Comparison of ENCODE assay signal across 9 cellular contexts in the genomic region with DNA sequence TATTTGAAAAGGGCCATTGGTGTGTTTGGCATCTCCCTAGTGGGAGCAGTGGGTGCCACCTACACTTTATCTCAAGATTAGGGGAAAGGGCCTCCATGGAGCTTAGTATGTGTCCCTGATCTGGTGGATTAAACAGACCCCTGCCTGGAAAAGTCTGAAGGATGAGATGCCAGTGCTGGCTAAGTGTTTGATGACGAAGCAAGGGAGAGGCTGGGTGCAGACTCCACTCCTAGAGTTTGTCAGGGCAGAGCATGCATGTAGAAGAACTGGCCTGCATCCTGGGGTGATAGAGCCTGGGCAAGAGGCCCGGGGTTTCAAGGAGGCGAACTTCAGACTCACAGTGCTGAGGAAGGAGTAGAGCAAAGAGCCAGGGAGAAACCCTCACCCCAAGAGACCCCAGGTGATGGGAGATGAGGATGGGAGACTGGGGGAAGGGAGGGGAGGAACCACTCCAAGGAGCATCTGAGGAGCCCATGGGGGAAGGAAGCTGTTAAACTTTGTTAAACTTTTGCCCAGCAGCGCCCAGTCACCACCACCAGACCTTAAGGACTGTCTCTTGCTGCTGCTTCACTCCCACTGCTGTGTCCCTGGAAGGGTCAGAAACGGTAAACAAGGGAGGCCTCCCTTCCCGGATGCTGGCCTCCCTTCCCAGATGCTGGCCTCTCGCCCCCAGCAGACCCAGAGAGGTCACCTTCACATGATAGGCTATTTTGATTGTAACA.
A peak's percentile ranks its signal among the peaks of the same experiment; 100 is the strongest.
DNase-seq lines count a peak whose midpoint lies in the region; TF ChIP-seq lines count a peak whose summit lies in the region.
"Had no signal": no experiment of that assay in that cellular context is flagged by ENCODE, and none has a peak within 500 bp of the region (broad histone marks: within the 10 kb centered on the region; RNA-seq: fewer than 3 reads in every experiment).

No MANE protein-coding gene starts in this region.

- H4K20me1 ChIP-seq in DOHH2 (ENCODE audit: control insufficient read depth, insufficient read depth, low read depth, low read length) (no peaks in the 10 kb centered on the region), osteoblast (ENCODE audit: insufficient read depth, low read length) (no peaks in the 10 kb centered on the region)

- intact Hi-C loops in esophagus muscularis mucosa (cut with DNase I): no loop called here

- H3K36me3 ChIP-seq in DOHH2 (ENCODE audit: control insufficient read depth, low read length) (peaks cover 26% of the 10 kb centered on the region), esophagus muscularis mucosa (peaks cover 0 to 10% (median 7%) of the 10 kb centered on the region in 4 donors), osteoblast (ENCODE audit: insufficient read depth, low read length) (peaks cover 16% of the 10 kb centered on the region)

- H3K4me2 ChIP-seq in DOHH2 (ENCODE audit: low read length) (peak overlapping the region; percentile 64), osteoblast (ENCODE audit: insufficient read depth, low read length) (no peak overlapping the region)

- H3K79me2 ChIP-seq in DOHH2 (ENCODE audit: control insufficient read depth, low read length): peaks cover 6% of the 10 kb centered on the region; the same call in 1 of the 2 replicates
- H3K79me2 ChIP-seq in osteoblast (ENCODE audit: insufficient read depth, low read length): no peaks in the 10 kb centered on the region

- H3K4me3 ChIP-seq in DOHH2 (ENCODE audit: low read length): peak overlapping the region; percentile 48
- H3K4me3 ChIP-seq in esophagus muscularis mucosa: no peak overlapping the region
- no peak overlapping the region for H3K4me3 ChIP-seq in osteoblast (ENCODE audit: insufficient read depth, low read length)

- no peak overlapping the region for H2AFZ ChIP-seq in osteoblast (ENCODE audit: low read length)

- WGBS in esophagus muscularis mucosa: 72% methylated on average over 7 of the region's 7 CpGs

- H3K9me3 ChIP-seq in DOHH2 (ENCODE audit: control insufficient read depth, insufficient read depth, low read length) (no peaks in the 10 kb centered on the region), esophagus muscularis mucosa (no peaks in the 10 kb centered on the region), osteoblast (ENCODE audit: low read depth, low read length) (no peaks in the 10 kb centered on the region)

- H3K27me3 ChIP-seq in DOHH2 (ENCODE audit: control insufficient read depth, low read length) (no peaks in the 10 kb centered on the region), esophagus muscularis mucosa (no peaks in the 10 kb centered on the region), osteoblast (ENCODE audit: insufficient read depth, low read length) (no peaks in the 10 kb centered on the region)

- DNase-seq in NCI-H82 (lab: John Stamatoyannopoulos, UW): peak; percentile 97
- peak; percentile 89 for DNase-seq in esophagus muscularis mucosa (ENCODE audit: extremely low spot score)
- no peak for DNase-seq in osteoblast (ENCODE audit: insufficient read length, low spot score, missing footprints)
- no peak for DNase-seq in iPS-NIHi11 (ENCODE audit: low spot score)
- DNase-seq in NCI-H446 (lab: John Stamatoyannopoulos, UW): no peak
- no peak for DNase-seq in HPDE6-E6E7 (ENCODE audit: extremely low spot score)
- DNase-seq in islet precursor cell: no peak
- DNase-seq: anterior cingulate cortex had no signal

- H3K27ac ChIP-seq in DOHH2 (ENCODE audit: low read depth, low read length) (peak overlapping the region; percentile 78), esophagus muscularis mucosa (replicated peaks in 1 of 4) (peak overlapping the region; percentile 28 to 90 (median 69)), osteoblast (ENCODE audit: low read depth, low read length) (peak overlapping the region; percentile 81)

- H3K4me1 ChIP-seq in DOHH2 (ENCODE audit: control insufficient read depth, low read length) (peaks cover 57% of the 10 kb centered on the region), esophagus muscularis mucosa (peaks cover 45 to 52% (median 49%) of the 10 kb centered on the region in 4 donors), osteoblast (ENCODE audit: insufficient read depth, low read length) (peaks cover 35% of the 10 kb centered on the region)

- TF ChIP-seq CTCF in DOHH2 (IDR thresholded peaks at IDR 0.05; ENCODE audit: low read depth, low read length, poor library complexity, severe bottlenecking): no peak
- no peak for TF ChIP-seq CTCF in esophagus muscularis mucosa (IDR thresholded peaks at IDR 0.05)
- no peak for TF ChIP-seq CTCF in osteoblast (IDR thresholded peaks at IDR 0.05; ENCODE audit: extremely low read depth, low read depth, low read length)

- TF ChIP-seq EP300 in esophagus muscularis mucosa (IDR thresholded peaks at IDR 0.05): no peak

- TF ChIP-seq POLR2A in esophagus muscularis mucosa (IDR thresholded peaks at IDR 0.05; ENCODE audit: low read depth): no peak

- H3K9me2 ChIP-seq in DOHH2 (replicated peaks; ENCODE audit: control insufficient read depth, low read length): no peaks in the 10 kb centered on the region

- H3F3A ChIP-seq in DOHH2 (ENCODE audit: control insufficient read depth, insufficient read depth): peaks cover 19% of the 10 kb centered on the region

Comparison
In these comparisons a context has a peak if more than half of its experiments do, and no peak if none do; other contexts are left out.
1. DNase-seq: peak in NCI-H82 (single experiment) and esophagus muscularis mucosa (single experiment); none in osteoblast (single experiment), iPS-NIHi11 (single experiment), NCI-H446 (0 of 2), HPDE6-E6E7 (single experiment) and islet precursor cell (single experiment).
2. Peak in every context shown above with its lines, with median percentiles within 50 percentile points of each other: H3K27ac ChIP-seq.